1 cellular context compared by ENCODE assay signal in genomic region chr2:173697929-173698328, GRCh38.
TF ChIP-seq lines count a peak whose summit lies in the region.

No MANE protein-coding gene starts in this region.

TF ChIP-seq in HepG2, 621 proteins besides CTCF, POLR2A, EP300 and RAD21 (continued from another document):
- TF ChIP-seq TRIM22 (IDR thresholded peaks at IDR 0.05) (peak; percentile 97), RAD51 (IDR thresholded peaks at IDR 0.05; ENCODE audit: borderline replicate concordance) (peak; percentile 9; the same call in 1 of the 2 replicates)
